ENCODE assay signal across 1 cellular context in genomic region chr1:2144501-2145090, GRCh38.
A peak's percentile ranks its signal among the peaks of the same experiment; 100 is the strongest.
TF ChIP-seq lines count a peak whose summit lies in the region.

No MANE protein-coding gene starts in this region.

TF ChIP-seq in HepG2, 621 proteins besides CTCF, POLR2A, EP300 and RAD21:
- TF ChIP-seq THAP9 (CRISPR knock-in tag; IDR thresholded peaks at IDR 0.05; ENCODE audit: borderline replicate concordance) (no peak), SIX4 (CRISPR knock-in tag; IDR thresholded peaks at IDR 0.05) (no peak), MAFF (IDR thresholded peaks at IDR 0.05; ENCODE audit: low read depth, low read length) (no peak), HNF4A (CRISPR knock-in tag; IDR thresholded peaks at IDR 0.05) (no peak), TFAP4 (IDR thresholded peaks at IDR 0.05; ENCODE audit: borderline replicate concordance, low read depth) (no peak), AGO2 (optimal IDR thresholded peaks at IDR 0.05; ENCODE audit: low read depth, low read length) (peak; percentile 49), SOX6 (IDR thresholded peaks at IDR 0.05) (no peak), SOX6 (CRISPR knock-in tag; IDR thresholded peaks at IDR 0.05) (no peak)
